Comparison of ENCODE assay signal across 8 cellular contexts in the genomic region with DNA sequence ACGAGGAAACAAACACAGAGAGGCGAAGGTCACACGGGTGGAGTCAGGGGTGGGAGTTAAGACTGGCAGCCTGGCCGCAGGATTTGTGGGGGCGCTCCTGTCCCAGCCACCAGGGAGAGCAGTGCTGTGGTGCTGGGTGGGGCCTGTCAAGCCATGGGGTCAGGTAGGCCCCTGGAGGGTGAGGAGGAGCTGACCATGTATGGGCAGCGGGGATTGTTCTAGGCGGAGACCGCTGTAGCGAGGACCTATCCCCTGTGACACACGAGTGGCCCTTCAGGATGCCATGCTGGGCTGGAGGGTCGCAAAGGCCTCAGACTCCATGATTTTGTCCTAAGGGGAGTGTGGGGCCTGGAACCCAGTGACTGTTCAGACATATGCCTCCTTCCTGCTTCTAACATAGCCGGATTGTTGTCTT. TPM values are rescaled to one million over a fixed set of nuclear protein-coding genes. Genes with fewer than 3 reads are reported as not detected.
DNase-seq lines count a peak whose midpoint lies in the region; ATAC-seq, FAIRE-seq and TF ChIP-seq lines count a peak whose summit lies in the region.
"Had no signal": no experiment of that assay in that cellular context is flagged by ENCODE, and none has a peak within 500 bp of the region (broad histone marks: within the 10 kb centered on the region; RNA-seq: fewer than 3 reads in every experiment).

No MANE protein-coding gene starts in this region.

- H3K9me3 ChIP-seq in Loucy (ENCODE audit: insufficient read depth, low read depth, low read length) (no peaks in the 10 kb centered on the region), neutrophil (no peaks in the 10 kb centered on the region)

- 0 out of 2 replicates have a peak, but pooled peaks cover 6% of the 10 kb centered on the region for H3K36me3 ChIP-seq in Loucy (ENCODE audit: insufficient read depth, low read length)
- H3K36me3 ChIP-seq in neutrophil: peaks cover 24% of the 10 kb centered on the region

- peak overlapping the region; percentile 82 for H2AFZ ChIP-seq in Loucy (ENCODE audit: low read length)

- no peaks in the 10 kb centered on the region for H3F3A ChIP-seq in Loucy (ENCODE audit: low read depth)

- no peaks in the 10 kb centered on the region for H3K9me2 ChIP-seq in Loucy (replicated peaks; ENCODE audit: low read depth, low read length)

- H3K4me3 Mint-ChIP-seq in brain: peak overlapping the region; percentile 49 to 74 (median 69)

- no peak for ATAC-seq in HG03280 (IDR thresholded peaks at IDR 0.05; ENCODE audit: unreplicated experiment)

- H3K27ac Mint-ChIP-seq in brain: peak overlapping the region in 4 of 5 experiments; percentile 66 to 89 (median 82)

- FAIRE-seq in G401.6 (lab: Jason Lieb, UNC): peak; percentile 73

- TF ChIP-seq CTCF in Loucy (conservative IDR thresholded peaks at IDR 0.05; ENCODE audit: low read length): no peak
- TF ChIP-seq CTCF in brain (conservative IDR thresholded peaks at IDR 0.05): no peak
- no peak for TF ChIP-seq CTCF in neutrophil (IDR thresholded peaks at IDR 0.05)

- H3K4me1 Mint-ChIP-seq in brain: peaks cover 68% of the 10 kb centered on the region

- peak overlapping the region; percentile 58 for H3K4me2 ChIP-seq in Loucy (ENCODE audit: low read depth, low read length, poor library complexity, severe bottlenecking)

- peak overlapping the region; percentile 94 for H3K27ac ChIP-seq in neutrophil

- peaks cover 20% of the 10 kb centered on the region for H4K20me1 ChIP-seq in Loucy (ENCODE audit: insufficient read depth, low read length, poor library complexity, severe bottlenecking)

- H3K9me3 Mint-ChIP-seq in brain: peaks cover 0 to 4% (median 0%) of the 10 kb centered on the region in 5 experiments

- peaks cover 24% of the 10 kb centered on the region for H3K36me3 Mint-ChIP-seq in brain

- H3K9ac ChIP-seq in Loucy (ENCODE audit: low read depth, low read length, poor library complexity, severe bottlenecking): peak overlapping the region; percentile 3

- no peaks in the 10 kb centered on the region for H3K27me3 ChIP-seq in Loucy (ENCODE audit: insufficient read depth, low read length, poor library complexity, severe bottlenecking)
- no peaks in the 10 kb centered on the region for H3K27me3 ChIP-seq in neutrophil

- DNase-seq in NCI-H1105 (lab: John Stamatoyannopoulos, UW) (no peak), HuH-7 (ENCODE audit: low spot score) (no peak)
- DNase-seq: NCI-H446 treated with DMSO at 0.1 percent for 48 hours had no signal

- H3K4me3 ChIP-seq in Loucy (ENCODE audit: low read length, poor library complexity, severe bottlenecking) (peak overlapping the region; percentile 22), neutrophil (ENCODE audit: low read depth in 1 of 2, low read length in 1 of 2) (no peak overlapping the region)

- H3K79me2 ChIP-seq in Loucy (ENCODE audit: insufficient read depth, low read length): peaks cover 33% of the 10 kb centered on the region

- no peaks in the 10 kb centered on the region for H3K27me3 Mint-ChIP-seq in brain

- H3K4me1 ChIP-seq in Loucy (ENCODE audit: insufficient read depth, low read length, poor library complexity, severe bottlenecking) (peaks cover 32% of the 10 kb centered on the region), neutrophil (ENCODE audit: control insufficient read depth in 1 of 2, insufficient read depth in 1 of 2, low read depth in 1 of 2, low read length in 1 of 2) (peaks cover 48 to 52% of the 10 kb centered on the region in 2 experiments)

RNA-seq across cellular contexts. Expression of a gene that starts 1.6 kb away (rescaled TPM):
- 116 TPM for polyA plus RNA-seq in brain (ENCODE audit: insufficient read depth, low read depth, low replicate concordance)

RNA-seq across cellular contexts. Expression of a gene that starts 13.7 kb away (rescaled TPM):
- polyA plus RNA-seq in brain (ENCODE audit: insufficient read depth, low read depth, low replicate concordance): 435 TPM

RNA-seq across cellular contexts. Expression of a gene that starts 32.0 kb away (rescaled TPM):
- 22.5 TPM for polyA plus RNA-seq in brain (ENCODE audit: insufficient read depth, low read depth, low replicate concordance)

RNA-seq across cellular contexts. Expression of a gene that starts 36.5 kb away (rescaled TPM):
- polyA plus RNA-seq in brain (ENCODE audit: insufficient read depth, low read depth, low replicate concordance): 2.2 TPM
